ENCODE assay signal across 3 cellular contexts in genomic region chr12:7881736-7882120, GRCh38. TPM values are rescaled to one million over a fixed set of nuclear protein-coding genes. Genes with fewer than 3 reads are reported as not detected.
"Had no signal": no experiment of that assay in that cellular context is flagged by ENCODE, and none has a peak within 500 bp of the region (broad histone marks: within the 10 kb centered on the region; RNA-seq: fewer than 3 reads in every experiment).

No MANE protein-coding gene starts in this region.

RNA-seq across cellular contexts. Expression of gene SLC2A14, which starts 9.0 kb away (rescaled TPM):
- total RNA-seq: GM23248, HT1080, IMR-90 had no signal
- polyA plus RNA-seq: GM23248 had no signal
